In genomic region chr18:22184573-22184972, GRCh38 we compare ENCODE assay signal across 1 cellular context. TPM values are rescaled to one million over a fixed set of nuclear protein-coding genes. Genes with fewer than 3 reads are reported as not detected.
"Had no signal": no experiment of that assay in that cellular context is flagged by ENCODE, and none has a peak within 500 bp of the region (broad histone marks: within the 10 kb centered on the region; RNA-seq: fewer than 3 reads in every experiment).

No MANE protein-coding gene starts in this region.

RNA-seq across cellular contexts. Expression of gene GATA6, which starts 15.2 kb away (rescaled TPM):
- total RNA-seq: T-helper 1 cell treated with Interleukin-12 subunit alpha and Interleukin-12 subunit beta and Interleukin-4 antibody, amounts not matched to agents 30 ng/mL and 1 ng/mL, for 36 hours had no signal
